Comparison of ENCODE assay signal across 1 cellular context in the genomic region with DNA sequence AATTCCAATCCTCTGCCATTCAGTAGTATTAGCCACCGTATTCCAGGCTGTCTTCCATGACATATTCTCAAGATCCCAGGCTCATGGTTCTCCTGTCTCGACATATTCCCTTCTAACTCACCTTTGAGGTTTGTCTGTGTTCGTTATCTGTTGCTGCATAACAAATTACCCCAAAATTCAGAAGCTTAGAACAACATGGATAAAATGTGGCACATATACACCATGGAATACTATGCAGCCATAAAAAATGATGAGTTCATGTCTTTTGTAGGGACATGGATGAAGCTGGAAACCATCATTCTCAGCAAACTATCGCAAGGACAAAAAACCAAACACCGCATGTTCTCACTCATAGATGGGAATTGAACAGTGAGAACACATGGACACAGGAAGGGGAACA. TPM values are rescaled to one million over a fixed set of nuclear protein-coding genes. Genes with fewer than 3 reads are reported as not detected.
"Had no signal": no experiment of that assay in that cellular context is flagged by ENCODE, and none has a peak within 500 bp of the region (broad histone marks: within the 10 kb centered on the region; RNA-seq: fewer than 3 reads in every experiment).

No MANE protein-coding gene starts in this region.

RNA-seq across cellular contexts. Expression of a gene that starts 33.0 kb away (rescaled TPM):
- total RNA-seq: G401 had no signal
